Comparison of ENCODE assay signal across 26 cellular contexts in the genomic region with DNA sequence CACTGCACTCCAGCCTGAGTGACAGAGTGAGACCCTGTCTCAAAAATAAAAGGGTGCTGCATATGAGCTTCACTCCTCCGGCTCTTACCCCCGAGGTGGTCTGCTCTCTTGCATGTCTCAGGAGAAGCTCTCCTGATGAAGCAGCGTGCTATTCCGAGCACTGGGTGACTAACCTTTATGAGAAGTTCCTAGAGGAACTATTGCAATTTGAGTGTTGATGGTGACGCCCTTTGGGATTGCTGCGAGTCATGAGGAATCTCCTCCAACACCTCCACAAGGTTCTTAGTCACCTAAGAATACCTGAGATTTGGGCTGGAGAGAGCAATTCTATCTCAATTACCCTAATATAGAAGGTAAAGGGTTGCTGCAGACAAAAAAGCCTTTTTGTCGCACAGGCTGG. TPM values are rescaled to one million over a fixed set of nuclear protein-coding genes. Genes with fewer than 3 reads are reported as not detected.
DNase-seq lines count a peak whose midpoint lies in the region; ATAC-seq and TF ChIP-seq lines count a peak whose summit lies in the region.
"Had no signal": no experiment of that assay in that cellular context is flagged by ENCODE, and none has a peak within 500 bp of the region (broad histone marks: within the 10 kb centered on the region; RNA-seq: fewer than 3 reads in every experiment).

No MANE protein-coding gene starts in this region.

- H3K27ac ChIP-seq in RWPE2 (ENCODE audit: poor library complexity, severe bottlenecking), result no peak overlapping the region
- H3K27ac ChIP-seq in lower lobe of right lung, result peak overlapping the region; percentile 21
- H3K27ac ChIP-seq: adrenal gland, brain microvascular endothelial cell, coronary artery had no signal

- H3K9me3 ChIP-seq in RWPE2 (ENCODE audit: severe bottlenecking), result no peaks in the 10 kb centered on the region
- H3K9me3 ChIP-seq in lower lobe of right lung, result no peaks in the 10 kb centered on the region
- H3K9me3 ChIP-seq: adrenal gland, upper lobe of left lung had no signal

- H3K27me3 ChIP-seq in RWPE2 (ENCODE audit: insufficient read depth, poor library complexity, severe bottlenecking), result no peaks in the 10 kb centered on the region
- no peaks in the 10 kb centered on the region for H3K27me3 ChIP-seq in lower lobe of right lung (ENCODE audit: low read depth)
- H3K27me3 ChIP-seq: adrenal gland, upper lobe of left lung had no signal

- ATAC-seq in stimulated activated naive CD8-positive, alpha-beta T cell treated with anti-CD3 and anti-CD28 coated beads, Interleukin-15, amount 100 ng/mL, for 72 hours, result no peak
- ATAC-seq in stimulated activated naive CD8-positive, alpha-beta T cell treated with anti-CD3 and anti-CD28 coated beads, Interleukin-15, Interleukin-2, amounts not matched to agents 100 U/mL and 50 U/mL, for 24 hours, result no peak
- ATAC-seq in RWPE2 (ENCODE audit: low read depth) (peak; percentile 69), lower lobe of right lung (peak; percentile 41 to 52), Right ventricle myocardium superior (ENCODE audit: poor library complexity) (no peak)

- H3K36me3 ChIP-seq in RWPE2 (ENCODE audit: low read depth) (no peaks in the 10 kb centered on the region), lower lobe of right lung (no peaks in the 10 kb centered on the region)
- H3K36me3 ChIP-seq: adrenal gland, brain microvascular endothelial cell, upper lobe of left lung had no signal

- no peak for DNase-seq in stimulated activated naive CD8-positive, alpha-beta T cell treated with anti-CD3 and anti-CD28 coated beads, Interleukin-15, amount 100 ng/mL, for 72 hours
- no peak for DNase-seq in stimulated activated naive CD8-positive, alpha-beta T cell treated with anti-CD3 and anti-CD28 coated beads, Interleukin-15, Interleukin-2, amounts not matched to agents 100 U/mL and 50 U/mL, for 24 hours
- DNase-seq in RWPE2 (ENCODE audit: low spot score) (no peak), lower lobe of right lung (no peak), mucosa of gallbladder (ENCODE audit: low spot score) (no peak), osteocyte (ENCODE audit: extremely low spot score, unreplicated experiment) (no peak), Right ventricle myocardium superior (no peak)
- no peak for DNase-seq in activated CD4-positive, CD25-positive, alpha-beta regulatory T cell (lab: John Stamatoyannopoulos, UW)
- DNase-seq: ACHN; activated CD8-positive, alpha-beta memory T cell treated with anti-CD3 and anti-CD28 coated beads, Interleukin-2, amount 50 U/mL, for 4 hours; activated effector memory CD4-positive, alpha-beta T cell treated with anti-CD3 and anti-CD28 coated beads, Interleukin-2, amount 50 U/mL, for 16 hours; adrenal gland; brain microvascular endothelial cell; C1 segment of cervical spinal cord; DMS 273 treated with DMSO at 0.1 percent for 48 hours; GF-D8; Karpas-422; naive B cell; NCI-H1092; NCI-H1930; NCI-H345; NCI-H774; SIG-M5; upper lobe of left lung had no signal

- no peaks in the 10 kb centered on the region for H3K36me3 Mint-ChIP-seq in osteocyte (ENCODE audit: unreplicated experiment)
- H3K36me3 Mint-ChIP-seq: memory B cell, naive B cell had no signal

- intact Hi-C loops in lower lobe of right lung (cut with DNase I), result no loop called here
- intact Hi-C loops in Right ventricle myocardium superior (cut with DNase I), result no loop called here

- H3K27ac Mint-ChIP-seq in stimulated activated naive CD8-positive, alpha-beta T cell treated with anti-CD3 and anti-CD28 coated beads, Interleukin-15, amount 100 ng/mL, for 72 hours, result peak overlapping the region; percentile 28 to 87
- no peak overlapping the region for H3K27ac Mint-ChIP-seq in osteocyte (ENCODE audit: unreplicated experiment)
- H3K27ac Mint-ChIP-seq: memory B cell had no signal

- H3K4me3 ChIP-seq in RWPE2 (ENCODE audit: severe bottlenecking) (no peak overlapping the region), lower lobe of right lung (no peak overlapping the region)
- H3K4me3 ChIP-seq: adrenal gland, coronary artery, upper lobe of left lung had no signal

- peaks cover 5% of the 10 kb centered on the region for H3K27me3 Mint-ChIP-seq in stimulated activated naive CD8-positive, alpha-beta T cell treated with anti-CD3 and anti-CD28 coated beads, Interleukin-15, amount 100 ng/mL, for 72 hours
- H3K27me3 Mint-ChIP-seq in osteocyte (ENCODE audit: unreplicated experiment), result peaks cover 18% of the 10 kb centered on the region

- TF ChIP-seq CTCF in RWPE2 (IDR thresholded peaks at IDR 0.05; ENCODE audit: poor library complexity, severe bottlenecking), result no peak
- TF ChIP-seq CTCF in lower lobe of right lung (IDR thresholded peaks at IDR 0.05), result no peak
- no peak for TF ChIP-seq CTCF in osteocyte (IDR thresholded peaks at IDR 0.05)

- H3K4me1 ChIP-seq in RWPE2 (ENCODE audit: insufficient read depth, poor library complexity, severe bottlenecking), result peaks cover 12% of the 10 kb centered on the region
- no peaks in the 10 kb centered on the region for H3K4me1 ChIP-seq in lower lobe of right lung
- H3K4me1 ChIP-seq: adrenal gland had no signal

- H3K4me1 Mint-ChIP-seq in stimulated activated naive CD8-positive, alpha-beta T cell treated with anti-CD3 and anti-CD28 coated beads, Interleukin-15, amount 100 ng/mL, for 72 hours, result peaks cover 17% of the 10 kb centered on the region
- H3K4me1 Mint-ChIP-seq in osteocyte (ENCODE audit: unreplicated experiment), result peaks cover 14% of the 10 kb centered on the region
- H3K4me1 Mint-ChIP-seq: memory B cell had no signal

- H3K9me3 Mint-ChIP-seq in stimulated activated naive CD8-positive, alpha-beta T cell treated with anti-CD3 and anti-CD28 coated beads, Interleukin-15, amount 100 ng/mL, for 72 hours, result no peaks in the 10 kb centered on the region
- H3K9me3 Mint-ChIP-seq in osteocyte (ENCODE audit: unreplicated experiment), result no peaks in the 10 kb centered on the region
- H3K9me3 Mint-ChIP-seq: memory B cell, naive B cell had no signal

- peak overlapping the region; percentile 51 to 77 for H3K4me3 Mint-ChIP-seq in stimulated activated naive CD8-positive, alpha-beta T cell treated with anti-CD3 and anti-CD28 coated beads, Interleukin-15, amount 100 ng/mL, for 72 hours
- no peak overlapping the region for H3K4me3 Mint-ChIP-seq in osteocyte (ENCODE audit: unreplicated experiment)
- H3K4me3 Mint-ChIP-seq: memory B cell had no signal

RNA-seq across cellular contexts. Expression of gene TINAGL1, which starts 40.8 kb away (rescaled TPM):
- total RNA-seq in lower lobe of right lung, result 64.5 TPM
- 169 TPM for total RNA-seq in mucosa of gallbladder
- 9.2 and 10.0 TPM in 2 replicates for total RNA-seq in osteocyte
- total RNA-seq in Right ventricle myocardium superior, result 268 TPM

Comparison
In these comparisons a context has a peak if more than half of its experiments do, and no peak if none do; other contexts are left out.
1. ATAC-seq: peak in RWPE2 (single experiment) and lower lobe of right lung (2 of 2); none in stimulated activated naive CD8-positive, alpha-beta T cell treated with anti-CD3 and anti-CD28 coated beads, Interleukin-15, amount 100 ng/mL, for 72 hours (single experiment), stimulated activated naive CD8-positive, alpha-beta T cell treated with anti-CD3 and anti-CD28 coated beads, Interleukin-15, Interleukin-2, amounts not matched to agents 100 U/mL and 50 U/mL, for 24 hours (single experiment) and Right ventricle myocardium superior (single experiment).